8 cellular contexts compared by ENCODE assay signal in the genomic region with DNA sequence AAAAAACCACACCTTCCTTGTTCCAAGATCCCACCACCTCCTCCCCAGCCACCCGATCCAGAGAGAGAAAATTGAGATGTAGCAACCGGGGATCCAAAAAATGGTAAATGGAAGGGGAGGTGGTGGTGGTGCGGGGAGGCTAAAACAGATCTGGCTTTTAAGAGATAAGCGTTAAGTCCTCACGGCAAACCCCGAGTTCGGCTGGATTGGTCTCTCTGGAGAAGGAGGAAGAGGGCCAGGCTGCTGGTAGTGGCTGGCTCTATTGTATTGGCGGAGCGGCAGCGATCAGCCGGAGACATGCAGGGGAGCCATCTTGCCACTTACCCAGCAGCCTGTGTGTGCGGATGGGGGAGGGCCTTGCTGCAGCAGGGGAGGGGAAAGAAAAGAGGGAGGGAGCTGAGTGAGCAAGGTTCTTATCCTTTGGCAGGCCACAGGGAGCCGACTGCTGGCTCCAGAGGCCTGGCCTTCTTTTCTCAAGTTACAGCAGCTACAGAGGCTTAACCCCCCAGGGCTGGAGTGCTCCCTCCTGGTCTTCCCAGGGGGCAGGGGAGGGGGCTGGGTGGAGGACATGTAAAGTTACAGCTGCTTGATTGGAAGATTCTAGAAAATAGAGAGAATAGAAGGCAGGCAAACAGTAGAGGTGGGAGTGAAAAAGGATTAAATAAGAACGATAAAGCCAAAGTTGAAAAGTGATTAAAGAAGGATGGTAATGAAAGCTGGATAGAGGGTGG. TPM values are rescaled to one million over a fixed set of nuclear protein-coding genes. Genes with fewer than 3 reads are reported as not detected.
DNase-seq lines count a peak whose midpoint lies in the region; ATAC-seq and TF ChIP-seq lines count a peak whose summit lies in the region.

No MANE protein-coding gene starts in this region.

- 2% methylated on average over 13 of the region's 14 CpGs for WGBS in right lobe of liver (ENCODE audit: insufficient coverage, low coverage, low lambda C conversion rate, missing lambda C conversion rate)

- peaks cover 38% of the 10 kb centered on the region for H3K4me1 Mint-ChIP-seq in WTC11

- peak overlapping the region; percentile 88 for H3K4me3 ChIP-seq in coronary artery
- H3K4me3 ChIP-seq in right lobe of liver = peak overlapping the region; percentile 55 to 74 (median 63)

- DNase-seq in activated gamma-delta T cell treated with Interleukin-2 at 50 U/mL for 16 hours (peak; percentile 65), activated gamma-delta T cell (lab: John Stamatoyannopoulos, UW) (no peak), WTC11 (ENCODE audit: low spot score) (peak; percentile 82), coronary artery (ENCODE audit: low spot score) (peak; percentile 89), right lobe of liver (peak; percentile 85 to 87 (median 87)), NCI-H146 treated with DMSO at 0.1 percent for 48 hours (lab: John Stamatoyannopoulos, UW; ENCODE audit: unreplicated experiment) (no peak)
- DNase-seq in stimulated activated CD4-positive, alpha-beta T cell treated with anti-CD3 and anti-CD28 coated beads, Interleukin-4, amount 100 ng/mL, for 4 hours = peak; percentile 70 to 77

- POLR2A ChIA-PET in WTC11 (lab: Charles Lee) = interaction anchor here (0.5 to 2.3 kb wide), 12 partner anchors 11 to 250 kb away, joined by 3 to 24 read pairs (median 4); partner anchors contain the start of genes ACIN1, C14orf119, HAUS4 and PABPN1

- CTCF ChIA-PET in WTC11 (lab: Charles Lee) = interaction anchor here (0.6 to 4.6 kb wide), 20 partner anchors 9 to 295 kb away, joined by 3 to 49 read pairs (median 4); partner anchors contain the start of genes ACIN1, C14orf119, CDH24 and PRMT5

- H3K27ac Mint-ChIP-seq in WTC11 = peak overlapping the region; percentile 96

- TF ChIP-seq POLR2A in right lobe of liver (IDR thresholded peaks at IDR 0.05) = peak; percentile 62

- peak; percentile 86 for ATAC-seq in HG03342 (IDR thresholded peaks at IDR 0.05; ENCODE audit: unreplicated experiment)
- ATAC-seq in WTC11 = peak; percentile 87
- peak; percentile 93 to 98 (median 96) for ATAC-seq in right lobe of liver

- H3K4me1 ChIP-seq in right lobe of liver = peaks cover 0 to 10% (median 5%) of the 10 kb centered on the region in 4 donors

- intact Hi-C loops in right lobe of liver (cut with DNase I) = no loop called here

- H3K27me3 ChIP-seq in right lobe of liver = no peaks in the 10 kb centered on the region

- H3K36me3 ChIP-seq in right lobe of liver = peaks cover 10 to 61% (median 24%) of the 10 kb centered on the region in 4 donors

- no peaks in the 10 kb centered on the region for H3K27me3 Mint-ChIP-seq in WTC11 (ENCODE audit: low read depth)

- peaks cover 70% of the 10 kb centered on the region for H3K36me3 Mint-ChIP-seq in WTC11

- peak overlapping the region; percentile 95 for H3K4me3 Mint-ChIP-seq in WTC11

- no peak for TF ChIP-seq CTCF in WTC11 (IDR thresholded peaks at IDR 0.05)
- TF ChIP-seq CTCF in coronary artery (IDR thresholded peaks at IDR 0.05) = no peak
- TF ChIP-seq CTCF in right lobe of liver (IDR thresholded peaks at IDR 0.05) = no peak

- H3K9me3 ChIP-seq in right lobe of liver = no peaks in the 10 kb centered on the region

- H3K27ac ChIP-seq in coronary artery (peak overlapping the region; percentile 67 to 89), right lobe of liver (peak overlapping the region; percentile 37 to 67 (median 63))

- H3K9me3 Mint-ChIP-seq in WTC11 = no peaks in the 10 kb centered on the region

TF ChIP-seq in WTC11, 78 proteins besides CTCF, POLR2A, EP300 and RAD21 (continues in another document):
- TF ChIP-seq KAT7 (CRISPR knock-in tag; IDR thresholded peaks at IDR 0.05; ENCODE audit: borderline replicate concordance) (no peak), ZNF512 (CRISPR knock-in tag; IDR thresholded peaks at IDR 0.05; ENCODE audit: borderline replicate concordance) (no peak), ATF1 (CRISPR knock-in tag; IDR thresholded peaks at IDR 0.05) (no peak), RORB (CRISPR knock-in tag; IDR thresholded peaks at IDR 0.05) (no peak), MAX (CRISPR knock-in tag; IDR thresholded peaks at IDR 0.05) (peak; percentile 56; the same call in 1 of the 2 replicates), FOXP1 (CRISPR knock-in tag; IDR thresholded peaks at IDR 0.05; ENCODE audit: borderline replicate concordance) (no peak), ETV6 (CRISPR knock-in tag; IDR thresholded peaks at IDR 0.05) (peak; percentile 60; the same call in 1 of the 2 replicates), ZNF423 (CRISPR knock-in tag; IDR thresholded peaks at IDR 0.05) (peak; percentile 90), FOXJ3 (CRISPR knock-in tag; IDR thresholded peaks at IDR 0.05; ENCODE audit: borderline replicate concordance) (no peak), ZNF121 (CRISPR knock-in tag; IDR thresholded peaks at IDR 0.05) (0 out of 2 replicates have a peak, but pooled peaks have one; percentile 47), AR (CRISPR knock-in tag; IDR thresholded peaks at IDR 0.05) (0 out of 2 replicates have a peak, but pooled peaks have one; percentile 48), NFE2L1 (CRISPR knock-in tag; IDR thresholded peaks at IDR 0.05) (peak; percentile 84)
- TF ChIP-seq, protein P1, sequence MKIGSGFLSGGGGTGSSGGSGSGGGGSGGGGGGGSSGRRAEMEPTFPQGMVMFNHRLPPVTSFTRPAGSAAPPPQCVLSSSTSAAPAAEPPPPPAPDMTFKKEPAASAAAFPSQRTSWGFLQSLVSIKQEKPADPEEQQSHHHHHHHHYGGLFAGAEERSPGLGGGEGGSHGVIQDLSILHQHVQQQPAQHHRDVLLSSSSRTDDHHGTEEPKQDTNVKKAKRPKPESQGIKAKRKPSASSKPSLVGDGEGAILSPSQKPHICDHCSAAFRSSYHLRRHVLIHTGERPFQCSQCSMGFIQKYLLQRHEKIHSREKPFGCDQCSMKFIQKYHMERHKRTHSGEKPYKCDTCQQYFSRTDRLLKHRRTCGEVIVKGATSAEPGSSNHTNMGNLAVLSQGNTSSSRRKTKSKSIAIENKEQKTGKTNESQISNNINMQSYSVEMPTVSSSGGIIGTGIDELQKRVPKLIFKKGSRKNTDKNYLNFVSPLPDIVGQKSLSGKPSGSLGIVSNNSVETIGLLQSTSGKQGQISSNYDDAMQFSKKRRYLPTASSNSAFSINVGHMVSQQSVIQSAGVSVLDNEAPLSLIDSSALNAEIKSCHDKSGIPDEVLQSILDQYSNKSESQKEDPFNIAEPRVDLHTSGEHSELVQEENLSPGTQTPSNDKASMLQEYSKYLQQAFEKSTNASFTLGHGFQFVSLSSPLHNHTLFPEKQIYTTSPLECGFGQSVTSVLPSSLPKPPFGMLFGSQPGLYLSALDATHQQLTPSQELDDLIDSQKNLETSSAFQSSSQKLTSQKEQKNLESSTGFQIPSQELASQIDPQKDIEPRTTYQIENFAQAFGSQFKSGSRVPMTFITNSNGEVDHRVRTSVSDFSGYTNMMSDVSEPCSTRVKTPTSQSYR (CRISPR knock-in tag; IDR thresholded peaks at IDR 0.05) = peak; percentile 48; the same call in 1 of the 2 replicates
- TF ChIP-seq, protein P2, sequence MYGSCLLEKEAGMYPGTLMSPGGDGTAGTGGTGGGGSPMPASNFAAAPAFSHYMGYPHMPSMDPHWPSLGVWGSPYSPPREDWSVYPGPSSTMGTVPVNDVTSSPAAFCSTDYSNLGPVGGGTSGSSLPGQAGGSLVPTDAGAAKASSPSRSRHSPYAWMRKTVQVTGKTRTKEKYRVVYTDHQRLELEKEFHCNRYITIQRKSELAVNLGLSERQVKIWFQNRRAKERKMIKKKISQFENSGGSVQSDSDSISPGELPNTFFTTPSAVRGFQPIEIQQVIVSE (CRISPR knock-in tag; IDR thresholded peaks at IDR 0.05; ENCODE audit: borderline replicate concordance) = no peak

RNA-seq across cellular contexts. Expression of gene CDH24, which starts 14.1 kb away (rescaled TPM):
- total RNA-seq in WTC11 (2021) (17.9 to 18.8 TPM (median 18.8 TPM) in 3 replicates), right lobe of liver (under 1 TPM; 0.26 to 0.74 (median 0.54) TPM)

RNA-seq across cellular contexts. Expression of gene ACIN1, which starts 23.5 kb away (rescaled TPM):
- total RNA-seq in WTC11 (2021) (196 to 229 TPM (median 204 TPM) in 3 replicates), right lobe of liver (10 to 100 TPM; 40.5 to 66.1 (median 52.9) TPM)

RNA-seq across cellular contexts. Expression of gene C14orf119, which starts 23.9 kb away (rescaled TPM):
- total RNA-seq in WTC11 (2021) (67.8 to 81.3 TPM (median 71.3 TPM) in 3 replicates), right lobe of liver (10 to 100 TPM; 10.7 to 22.6 (median 14.1) TPM)

RNA-seq across cellular contexts. Expression of gene PSMB11, which starts 29.4 kb away (rescaled TPM):
- not detected in 3 replicates for total RNA-seq in WTC11 (2021)
- not detected for total RNA-seq in right lobe of liver

RNA-seq across cellular contexts. Expression of gene CIROP, which starts 33.4 kb away (rescaled TPM):
- total RNA-seq in WTC11 (2021) (0.07 to 0.11 TPM in 2 of 3 replicates, not detected in the other), right lobe of liver (not detected)

Comparison
In these comparisons a context has a peak if more than half of its experiments do, and no peak if none do; other contexts are left out.
1. DNase-seq: peak in activated gamma-delta T cell treated with Interleukin-2 at 50 U/mL for 16 hours (single experiment), WTC11 (single experiment), coronary artery (single experiment), right lobe of liver (3 of 3) and stimulated activated CD4-positive, alpha-beta T cell treated with anti-CD3 and anti-CD28 coated beads, Interleukin-4, amount 100 ng/mL, for 4 hours (2 of 2); none in activated gamma-delta T cell (single experiment) and NCI-H146 treated with DMSO at 0.1 percent for 48 hours (single experiment).
2. RNA of gene CDH24, which starts 14.1 kb away (total RNA-seq): 17.9 to 18.8 TPM in WTC11; 0.26 to 0.74 TPM in right lobe of liver; every median in the first group is over 10 times any median in the second.
3. Peak in every context shown above with its lines, with median percentiles within 50 percentile points of each other: ATAC-seq.